13 cellular contexts compared by ENCODE assay signal in genomic region chr15:73239564-73240208, GRCh38.
A peak's percentile ranks its signal among the peaks of the same experiment; 100 is the strongest.
DNase-seq lines count a peak whose midpoint lies in the region; ATAC-seq, FAIRE-seq and TF ChIP-seq lines count a peak whose summit lies in the region.
"Had no signal": no experiment of that assay in that cellular context is flagged by ENCODE, and none has a peak within 500 bp of the region (broad histone marks: within the 10 kb centered on the region; RNA-seq: fewer than 3 reads in every experiment).

No MANE protein-coding gene starts in this region.

- H3K4me1 ChIP-seq in HepG2 (ENCODE audit: insufficient read depth, low read length) (no peaks in the 10 kb centered on the region), gastroesophageal sphincter (peaks cover 0 to 15% (median 4%) of the 10 kb centered on the region in 3 donors)
- H3K4me1 ChIP-seq: uterus had no signal

- 86% methylated on average over 10 of the region's 10 CpGs for WGBS in HepG2 (ENCODE audit: low lambda C conversion rate)
- 68 to 82% methylated on average over 6 to 9 of the region's 10 CpGs for WGBS in gastroesophageal sphincter (ENCODE audit: low coverage in 1 of 2), 2 donors

- DNase-seq in DMS114 treated with DMSO at 0.1 percent for 48 hours (lab: John Stamatoyannopoulos, UW; ENCODE audit: unreplicated experiment): peak; percentile 25
- no peak for DNase-seq in HTR-8/SVneo (ENCODE audit: insufficient read length, low spot score)
- no peak for DNase-seq in HepG2 (ENCODE audit: low spot score)
- no peak for DNase-seq in GM12891 (ENCODE audit: insufficient read length, low spot score)
- DNase-seq: activated CD4-positive, alpha-beta T cell treated with anti-CD3 and anti-CD28 coated beads for 48 hours; activated naive CD8-positive, alpha-beta T cell treated with anti-CD3 and anti-CD28 coated beads, Interleukin-2, amount 10 ng/mL, durations not matched to agents 7 days and 5 days; DMS153; erythroblast; uterus had no signal

- POLR2A ChIA-PET in HepG2 (lab: Yijun Ruan, JAX): no interaction called here

- H4K20me1 ChIP-seq in HepG2 (ENCODE audit: insufficient read depth, low read length): no peaks in the 10 kb centered on the region

- H3K27ac ChIP-seq in VCaP (no peak overlapping the region), HepG2 (ENCODE audit: extremely low read length, insufficient read depth, low read length) (no peak overlapping the region), gastroesophageal sphincter (no peak overlapping the region)
- H3K27ac ChIP-seq: uterus had no signal

- TF ChIP-seq CTCF in VCaP (conservative IDR thresholded peaks at IDR 0.05) (peak; percentile 90), HepG2 (CRISPR knock-in tag; IDR thresholded peaks at IDR 0.05) (peak; percentile 3; the same call in 1 of the 2 replicates), gastroesophageal sphincter (IDR thresholded peaks at IDR 0.05) (no peak)

- no TSS peak for BruUV-seq in HepG2 (replicated peaks; lab: Mats Ljungman, UMichigan)

- H3K36me3 ChIP-seq in HepG2 (replicated peaks in 1 of 2; ENCODE audit: control insufficient read depth in 1 of 2, insufficient read depth in 2 of 2, low read length in 2 of 2) (no peaks in the 10 kb centered on the region), gastroesophageal sphincter (peaks cover 0 to 16% of the 10 kb centered on the region in 2 donors)
- H3K36me3 ChIP-seq: uterus had no signal

- no peak overlapping the region for H3K4me2 ChIP-seq in HepG2 (ENCODE audit: low read depth, low read length)

- H3K79me2 ChIP-seq in HepG2 (ENCODE audit: insufficient read depth, low read length): no peaks in the 10 kb centered on the region

- TF ChIP-seq POLR2A in HepG2 (IDR thresholded peaks at IDR 0.05; ENCODE audit: insufficient read depth in 1 of 2, low read depth in 2 of 2, low read length in 2 of 2) (no peak), GM12891 (IDR thresholded peaks at IDR 0.05; ENCODE audit: low read depth, low read length) (no peak), gastroesophageal sphincter (IDR thresholded peaks at IDR 0.05) (no peak)

- TF ChIP-seq EP300 in HepG2 (IDR thresholded peaks at IDR 0.05; ENCODE audit: low read depth in 2 of 2, low read length in 2 of 2) (no peak), HepG2 (CRISPR knock-in tag; IDR thresholded peaks at IDR 0.05; ENCODE audit: borderline replicate concordance) (no peak), gastroesophageal sphincter (IDR thresholded peaks at IDR 0.05) (no peak)

- H3K27me3 ChIP-seq in HepG2 (ENCODE audit: control insufficient read depth in 1 of 2, insufficient read depth in 2 of 2, low read length in 2 of 2): no peaks in the 10 kb centered on the region
- no peaks in the 10 kb centered on the region for H3K27me3 ChIP-seq in gastroesophageal sphincter
- H3K27me3 ChIP-seq: uterus had no signal

- H3K9me3 ChIP-seq in HepG2 (ENCODE audit: low read length) (no peaks in the 10 kb centered on the region), gastroesophageal sphincter (no peaks in the 10 kb centered on the region)
- H3K9me3 ChIP-seq: uterus had no signal

- no peak for TF ChIP-seq RAD21 in HepG2 (CRISPR knock-in tag; IDR thresholded peaks at IDR 0.05)

- intact Hi-C loops in HepG2 (cut with micrococcal nuclease; ENCODE audit: unreplicated experiment): loop anchor here (10.0 kb wide), 1 partner anchor 445 kb away; no protein-coding TSS in a partner anchor

- H3K4me3 ChIP-seq in HepG2 (replicated peaks in 1 of 3; ENCODE audit: insufficient read depth in 1 of 3, low read depth in 2 of 3, low read length in 3 of 3) (no peak overlapping the region), gastroesophageal sphincter (no peak overlapping the region)
- H3K4me3 ChIP-seq: uterus had no signal

- FAIRE-seq in HTR-8/SVneo (lab: Jason Lieb, UNC): peak; percentile 99
- no peak for FAIRE-seq in HepG2 (lab: Jason Lieb, UNC)
- FAIRE-seq in GM12891 (lab: Jason Lieb, UNC): no peak

- no peak overlapping the region for H3K9ac ChIP-seq in HepG2 (ENCODE audit: insufficient read depth, low read depth, low read length)

- no peak overlapping the region for H2AFZ ChIP-seq in HepG2 (ENCODE audit: low read length)

- in situ Hi-C loops in HepG2 (cut with HindIII; ENCODE audit: extremely low pct_ligation_motif_present, low pct_unique_long_range_greater_than_20kb): no loop called here

- ATAC-seq in HepG2 (no peak), gastroesophageal sphincter (no peak), HG03565 (IDR thresholded peaks at IDR 0.05; ENCODE audit: unreplicated experiment) (no peak), HG02588 (IDR thresholded peaks at IDR 0.05; ENCODE audit: unreplicated experiment) (no peak)

- CTCF ChIA-PET in HepG2 (lab: Yijun Ruan, JAX; ENCODE audit: low intra/inter-chr PET ratio, low total read pairs): interaction anchor here (3.0 kb wide), 1 partner anchor 33 kb away, joined by 32 read pairs; no protein-coding TSS in a partner anchor

TF ChIP-seq in HepG2, 621 proteins besides CTCF, POLR2A, EP300 and RAD21:
- TF ChIP-seq HMGA1 (CRISPR knock-in tag; conservative IDR thresholded peaks at IDR 0.05) (no peak), STAG1 (CRISPR knock-in tag; IDR thresholded peaks at IDR 0.05) (peak; percentile 20; the same call in 1 of the 2 replicates), MYC (CRISPR knock-in tag; IDR thresholded peaks at IDR 0.05; ENCODE audit: borderline replicate concordance) (no peak), TOE1 (CRISPR knock-in tag; IDR thresholded peaks at IDR 0.05) (no peak)

TF ChIP-seq in GM12891, 5 proteins besides CTCF, POLR2A, EP300 and RAD21:
- TF ChIP-seq POLR2AphosphoS5 (IDR thresholded peaks at IDR 0.05; ENCODE audit: low read depth, low read length): no peak
- no peak for TF ChIP-seq SPI1 (IDR thresholded peaks at IDR 0.05; ENCODE audit: low read depth, low read length)
- TF ChIP-seq PAX5 (IDR thresholded peaks at IDR 0.05; ENCODE audit: insufficient read depth, low read length, severe bottlenecking): no peak
- no peak for TF ChIP-seq POU2F2 (IDR thresholded peaks at IDR 0.05; ENCODE audit: low read depth, low read length)

Comparison
In these comparisons a context has a peak if more than half of its experiments do, and no peak if none do; other contexts are left out.
1. CTCF ChIP-seq: peak in VCaP (single experiment) and HepG2 (single experiment); none in gastroesophageal sphincter (0 of 4).